Comparison of ENCODE assay signal across 20 cellular contexts in the genomic region with DNA sequence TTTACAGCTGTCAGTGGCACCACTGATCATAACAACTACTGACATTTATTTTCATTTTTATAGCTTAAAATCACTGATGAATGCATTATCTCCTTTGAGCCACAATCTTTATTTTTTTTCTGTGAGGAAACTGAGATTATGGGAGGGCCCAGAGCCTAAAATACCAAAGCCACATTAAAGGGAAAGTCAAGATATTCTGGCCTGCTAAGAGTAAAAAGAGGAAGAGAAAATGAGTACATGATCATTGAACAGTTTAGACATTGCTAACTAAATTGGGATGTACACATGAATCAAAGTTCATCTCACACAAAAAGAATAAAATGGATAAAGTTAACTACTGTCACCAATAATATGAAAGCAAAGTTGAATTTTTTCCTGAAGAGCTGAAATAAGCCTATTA.
DNase-seq lines count a peak whose midpoint lies in the region; ATAC-seq, FAIRE-seq and TF ChIP-seq lines count a peak whose summit lies in the region.
"Had no signal": no experiment of that assay in that cellular context is flagged by ENCODE, and none has a peak within 500 bp of the region (broad histone marks: within the 10 kb centered on the region; RNA-seq: fewer than 3 reads in every experiment).

No MANE protein-coding gene starts in this region.

- ATAC-seq in GM18858 (IDR thresholded peaks at IDR 0.05; ENCODE audit: unreplicated experiment) (peak; percentile 78), HG02870 (IDR thresholded peaks at IDR 0.05; ENCODE audit: unreplicated experiment) (peak; percentile 97), GM21447 (IDR thresholded peaks at IDR 0.05; ENCODE audit: unreplicated experiment) (no peak)
- ATAC-seq: activated CD4-positive, CD25-positive, alpha-beta regulatory T cell treated with anti-CD3 and anti-CD28 coated beads, Interleukin-2, amount 50 U/mL, for 24 hours; Panc1 had no signal

- TF ChIP-seq POLR2A in GM12892 (IDR thresholded peaks at IDR 0.05; ENCODE audit: low read depth, low read length) (no peak), lower leg skin (IDR thresholded peaks at IDR 0.05) (no peak)

- peak; percentile 32 for DNase-seq in EH (ENCODE audit: low read depth)
- DNase-seq in MV-4-11 (lab: John Stamatoyannopoulos, UW), result peak; percentile 60
- DNase-seq in C1 segment of cervical spinal cord (lab: John Stamatoyannopoulos, UW), result no peak
- no peak for DNase-seq in GM12892 (ENCODE audit: insufficient read length)
- DNase-seq in lower leg skin (ENCODE audit: low spot score in 2 of 2), result no peak
- DNase-seq: CD4-positive, alpha-beta T cell; DMS53; HFFc6; NCI-H1417; NCI-H526; nephron progenitor cell; stimulated activated CD4-positive, alpha-beta T cell treated with anti-CD3 and anti-CD28 coated beads, Interleukin-2, amount 100 ng/mL, for 24 hours; stomach had no signal

- intact Hi-C loops in lower leg skin (cut with DNase I; ENCODE audit: low total_unique reads), result no loop called here

- no peak for TF ChIP-seq CTCF in lower leg skin (IDR thresholded peaks at IDR 0.05)

- no peak for FAIRE-seq in GM12892 (lab: Jason Lieb, UNC)
- FAIRE-seq: bronchial epithelial cell, endothelial cell of umbilical vein had no signal

- no peak overlapping the region for H3K4me3 ChIP-seq in lower leg skin (ENCODE audit: low read depth, poor library complexity, severe bottlenecking)
- H3K4me3 ChIP-seq: stomach had no signal

Comparison
In these comparisons a context has a peak if more than half of its experiments do, and no peak if none do; other contexts are left out.
1. DNase-seq: peak in EH (single experiment) and MV-4-11 (single experiment); none in C1 segment of cervical spinal cord (0 of 14), GM12892 (single experiment) and lower leg skin (0 of 2).